In genomic region chr9:81665514-81665838, GRCh38 we compare ENCODE assay signal across 9 cellular contexts. TPM values are rescaled to one million over a fixed set of nuclear protein-coding genes. Genes with fewer than 3 reads are reported as not detected.
DNase-seq lines count a peak whose midpoint lies in the region; ATAC-seq and TF ChIP-seq lines count a peak whose summit lies in the region.
"Had no signal": no experiment of that assay in that cellular context is flagged by ENCODE, and none has a peak within 500 bp of the region (broad histone marks: within the 10 kb centered on the region; RNA-seq: fewer than 3 reads in every experiment).

No MANE protein-coding gene starts in this region.

- H4K20me1 ChIP-seq in SK-N-SH (ENCODE audit: insufficient read depth) (no peaks in the 10 kb centered on the region), OCI-LY3 (ENCODE audit: insufficient read depth, low read length) (no peaks in the 10 kb centered on the region)

- H2AFZ ChIP-seq in SK-N-SH (ENCODE audit: low read depth) (no peak overlapping the region), OCI-LY3 (ENCODE audit: low read depth, low read length) (peak overlapping the region; percentile 27)

- H3K4me2 ChIP-seq in SK-N-SH (no peak overlapping the region; the same call in 1 of the 2 replicates), OCI-LY3 (ENCODE audit: low read length) (peak overlapping the region; percentile 51)

- TF ChIP-seq RAD21 in SK-N-SH (IDR thresholded peaks at IDR 0.05; ENCODE audit: low read length) = no peak

- H3K27ac ChIP-seq in SK-N-SH (ENCODE audit: low read depth in 2 of 2, low read length in 1 of 2) = no peak overlapping the region; a peak in 1 of 4 replicates
- H3K27ac ChIP-seq in OCI-LY3 (ENCODE audit: low read length) = peak overlapping the region; percentile 40; the same call in 1 of the 2 replicates

- no peaks in the 10 kb centered on the region for H3K9me3 ChIP-seq in SK-N-SH
- 0 out of 2 replicates have a peak, but pooled peaks cover 4% of the 10 kb centered on the region for H3K9me3 ChIP-seq in OCI-LY3 (ENCODE audit: insufficient read depth, low read length)

- 45% methylated on average over 5 of the region's 5 CpGs for WGBS in SK-N-SH (ENCODE audit: low lambda C conversion rate)

- H3K36me3 ChIP-seq in SK-N-SH (replicated peaks in 1 of 2; ENCODE audit: control insufficient read depth in 1 of 2, insufficient read depth in 2 of 2, low read length in 1 of 2) = peaks cover 0 to 5% of the 10 kb centered on the region in 2 experiments
- H3K36me3 ChIP-seq in OCI-LY3 (replicated peaks; ENCODE audit: low read depth, low read length) = no peaks in the 10 kb centered on the region

- DNase-seq in SK-N-SH = no peak
- peak; percentile 23 for DNase-seq in left kidney (ENCODE audit: low read depth, low spot score)
- peak; percentile 50 for DNase-seq in superior temporal gyrus (ENCODE audit: extremely low spot score)
- no peak for DNase-seq in activated CD4-positive, alpha-beta T cell treated with anti-CD3 and anti-CD28 coated beads, Interleukin-2, amount 50 U/mL, for 48 hours
- DNase-seq in NCI-H2081 treated with DMSO at 0.1 percent for 48 hours (lab: John Stamatoyannopoulos, UW) = no peak
- DNase-seq in cerebellar nuclear complex (lab: John Stamatoyannopoulos, UW) = no peak
- DNase-seq: T-cell had no signal

- POLR2A ChIA-PET in SK-N-SH (lab: Yijun Ruan, JAX) = no interaction called here

- peaks cover 0 to 11% of the 10 kb centered on the region in 2 experiments; a peak in 2 of 4 replicates for H3K4me1 ChIP-seq in SK-N-SH (ENCODE audit: control insufficient read depth in 1 of 2, insufficient read depth in 2 of 2, low read depth in 1 of 2, low read length in 1 of 2)
- H3K4me1 ChIP-seq in OCI-LY3 (ENCODE audit: low read length) = peaks cover 62% of the 10 kb centered on the region

- ATAC-seq in SK-N-SH treated with all-trans-retinoic acid at 6 μM for 48 hours = peak; percentile 64
- ATAC-seq: T-cell had no signal

- TF ChIP-seq CTCF in SK-N-SH (IDR thresholded peaks at IDR 0.05) = no peak
- TF ChIP-seq CTCF in OCI-LY3 (IDR thresholded peaks at IDR 0.05; ENCODE audit: low read depth, low read length) = no peak

- no peaks in the 10 kb centered on the region for H3K9me2 ChIP-seq in SK-N-SH

- CTCF ChIA-PET in SK-N-SH (lab: Yijun Ruan, JAX) = interaction anchor here (0.9 to 1.4 kb wide), 3 partner anchors 12 to 784 kb away, joined by 3 read pairs; no protein-coding TSS in a partner anchor

- no peaks in the 10 kb centered on the region for H3K27me3 ChIP-seq in SK-N-SH (ENCODE audit: insufficient read depth)
- H3K27me3 ChIP-seq in OCI-LY3 (ENCODE audit: low read depth, low read length) = peaks cover 5% of the 10 kb centered on the region; the same call in 1 of the 2 replicates

- H3K9ac ChIP-seq in SK-N-SH (no peak overlapping the region), OCI-LY3 (ENCODE audit: low read length) (no peak overlapping the region; the same call in 1 of the 2 replicates)

- H3F3A ChIP-seq in SK-N-SH (replicated peaks; ENCODE audit: insufficient read depth) = no peaks in the 10 kb centered on the region

- no peak overlapping the region for H3K4me3 ChIP-seq in SK-N-SH (ENCODE audit: low read depth in 2 of 2, low read length in 1 of 2)
- no peak overlapping the region for H3K4me3 ChIP-seq in OCI-LY3 (ENCODE audit: low read length)

- no peak for TF ChIP-seq EP300 in SK-N-SH (IDR thresholded peaks at IDR 0.05; ENCODE audit: borderline replicate concordance in 1 of 2, low read depth in 1 of 2, low read length in 1 of 2)

- H3K79me2 ChIP-seq in SK-N-SH (ENCODE audit: insufficient read depth) (peaks cover 60% of the 10 kb centered on the region), OCI-LY3 (ENCODE audit: low read length) (no peaks in the 10 kb centered on the region)

TF ChIP-seq in SK-N-SH treated with all-trans-retinoic acid at 6 μM for 48 hours, 23 proteins besides CTCF, POLR2A, EP300 and RAD21 (continues in another document):
- TF ChIP-seq POU6F1 (CRISPR knock-in tag; IDR thresholded peaks at IDR 0.05; ENCODE audit: borderline replicate concordance, low read depth) = no peak
- TF ChIP-seq GLIS3 (CRISPR knock-in tag; IDR thresholded peaks at IDR 0.05) = no peak
- TF ChIP-seq ZNF565 (CRISPR knock-in tag; conservative IDR thresholded peaks at IDR 0.05; ENCODE audit: low read depth) = no peak
- TF ChIP-seq SNAI2 (CRISPR knock-in tag; IDR thresholded peaks at IDR 0.05) = no peak
- no peak for TF ChIP-seq BACH2 (CRISPR knock-in tag; IDR thresholded peaks at IDR 0.05; ENCODE audit: borderline replicate concordance)
- no peak for TF ChIP-seq PPARA (CRISPR knock-in tag; IDR thresholded peaks at IDR 0.05; ENCODE audit: borderline replicate concordance)
- TF ChIP-seq TCF4 (CRISPR knock-in tag; IDR thresholded peaks at IDR 0.05; ENCODE audit: borderline replicate concordance) = no peak
- TF ChIP-seq ZNF70 (CRISPR knock-in tag; IDR thresholded peaks at IDR 0.05) = no peak
- TF ChIP-seq TOX (CRISPR knock-in tag; IDR thresholded peaks at IDR 0.05; ENCODE audit: borderline replicate concordance) = no peak
- no peak for TF ChIP-seq ARNTL (CRISPR knock-in tag; IDR thresholded peaks at IDR 0.05; ENCODE audit: borderline replicate concordance, low read depth)
- no peak for TF ChIP-seq ZNF8 (CRISPR knock-in tag; IDR thresholded peaks at IDR 0.05)

TF ChIP-seq in SK-N-SH, 30 proteins besides CTCF, POLR2A, EP300 and RAD21:
- TF ChIP-seq GATA2 (CRISPR knock-in tag; IDR thresholded peaks at IDR 0.05) = no peak

RNA-seq across cellular contexts. Expression of gene TLE1, which starts 23.9 kb away (rescaled TPM):
- 33.0 and 34.8 TPM in 2 replicates for polyA plus RNA-seq in SK-N-SH (2012; rRNA removed)
- polyA plus RNA-seq in SK-N-SH (2012; cell fraction: cytosol; rRNA removed) = 24.3 and 29.9 TPM in 2 replicates
- polyA plus RNA-seq in SK-N-SH (2012; cell fraction: nucleus; rRNA removed) = 24.9 and 32.3 TPM in 2 replicates

Comparison
In these comparisons a context has a peak if more than half of its experiments do, and no peak if none do; other contexts are left out.
1. DNase-seq: peak in left kidney (single experiment) and superior temporal gyrus (single experiment); none in SK-N-SH (single experiment), activated CD4-positive, alpha-beta T cell treated with anti-CD3 and anti-CD28 coated beads, Interleukin-2, amount 50 U/mL, for 48 hours (0 of 2), NCI-H2081 treated with DMSO at 0.1 percent for 48 hours (single experiment) and cerebellar nuclear complex (0 of 2).